ENCODE assay signal across 1 cellular context in genomic region chr1:52913537-52913936, GRCh38.
TF ChIP-seq lines count a peak whose summit lies in the region.

No MANE protein-coding gene starts in this region.

TF ChIP-seq in HepG2, 621 proteins besides CTCF, POLR2A, EP300 and RAD21 (continued from another document):
- TF ChIP-seq ZNF687 (CRISPR knock-in tag; IDR thresholded peaks at IDR 0.05) (peak; percentile 24; the same call in 1 of the 2 replicates), TFAP4 (IDR thresholded peaks at IDR 0.05; ENCODE audit: borderline replicate concordance, low read depth) (no peak), ZNF691 (CRISPR knock-in tag; IDR thresholded peaks at IDR 0.05; ENCODE audit: borderline replicate concordance, low read depth) (no peak), FOXJ3 (CRISPR knock-in tag; IDR thresholded peaks at IDR 0.05; ENCODE audit: borderline replicate concordance) (no peak), RNF219 (CRISPR knock-in tag; IDR thresholded peaks at IDR 0.05) (no peak), CC2D1A (CRISPR knock-in tag; IDR thresholded peaks at IDR 0.05) (no peak), ZSCAN9 (CRISPR knock-in tag; IDR thresholded peaks at IDR 0.05; ENCODE audit: borderline replicate concordance) (no peak), HOXA7 (CRISPR knock-in tag; IDR thresholded peaks at IDR 0.05) (no peak), ZBTB25 (CRISPR knock-in tag; IDR thresholded peaks at IDR 0.05) (no peak), ZNF772 (CRISPR knock-in tag; IDR thresholded peaks at IDR 0.05) (no peak), SMAD1 (CRISPR knock-in tag; IDR thresholded peaks at IDR 0.05; ENCODE audit: borderline replicate concordance, low read depth) (no peak), ETV6 (CRISPR knock-in tag; conservative IDR thresholded peaks at IDR 0.05) (no peak), ZNF574 (CRISPR knock-in tag; IDR thresholded peaks at IDR 0.05) (no peak), TEAD3 (CRISPR knock-in tag; optimal IDR thresholded peaks at IDR 0.05; ENCODE audit: borderline replicate concordance) (no peak)
TF ChIP-seq in HepG2: peak in this region for 8.
